9 cellular contexts compared by ENCODE assay signal in genomic region chr5:135829681-135830383, GRCh38. TPM values are rescaled to one million over a fixed set of nuclear protein-coding genes. Genes with fewer than 3 reads are reported as not detected.
DNase-seq lines count a peak whose midpoint lies in the region; ATAC-seq, FAIRE-seq and TF ChIP-seq lines count a peak whose summit lies in the region.
"Had no signal": no experiment of that assay in that cellular context is flagged by ENCODE, and none has a peak within 500 bp of the region (broad histone marks: within the 10 kb centered on the region; RNA-seq: fewer than 3 reads in every experiment).

No MANE protein-coding gene starts in this region.

- H3K27me3 Mint-ChIP-seq in endothelial cell (ENCODE audit: unreplicated experiment) (peaks cover 19% of the 10 kb centered on the region), mesothelial cell of epicardium (ENCODE audit: low read depth) (peaks cover 74% of the 10 kb centered on the region)

- POLR2A ChIA-PET in A549 (lab: Yijun Ruan, JAX), result no interaction called here

- H3K4me1 Mint-ChIP-seq in endothelial cell (ENCODE audit: unreplicated experiment) (peaks cover 4% of the 10 kb centered on the region), mesothelial cell of epicardium (peaks cover 3% of the 10 kb centered on the region)

- no peaks in the 10 kb centered on the region for H4K20me1 ChIP-seq in SU-DHL-6 (ENCODE audit: low read depth, low read length)

- H3K36me3 ChIP-seq in SU-DHL-6 (ENCODE audit: low read length) (no peaks in the 10 kb centered on the region), vagina (no peaks in the 10 kb centered on the region)

- H3K9ac ChIP-seq in SU-DHL-6 (ENCODE audit: low read length), result no peak overlapping the region

- CTCF ChIA-PET in A549 (lab: Yijun Ruan, JAX), result interaction anchor here (0.6 to 8.6 kb wide), 46 partner anchors 9 to 1025 kb away, joined by 3 to 153 read pairs (median 4); no protein-coding TSS in a partner anchor

- H3K9me3 ChIP-seq in A549, result no peaks in the 10 kb centered on the region
- H3K9me3 ChIP-seq in SU-DHL-6 (ENCODE audit: insufficient read depth, low read length), result no peaks in the 10 kb centered on the region
- no peaks in the 10 kb centered on the region for H3K9me3 ChIP-seq in vagina

- H3K79me2 ChIP-seq in SU-DHL-6 (ENCODE audit: insufficient read depth, low read length), result no peaks in the 10 kb centered on the region

- FAIRE-seq in A549 (lab: Jason Lieb, UNC), result no peak

- H3F3A ChIP-seq in SU-DHL-6 (ENCODE audit: insufficient read depth), result no peaks in the 10 kb centered on the region

- H3K4me3 ChIP-seq in A549, result no peak overlapping the region
- no peak overlapping the region for H3K4me3 ChIP-seq in SU-DHL-6 (ENCODE audit: insufficient read depth, low read length, poor library complexity, severe bottlenecking)
- no peak overlapping the region for H3K4me3 ChIP-seq in vagina

- H3K27me3 ChIP-seq in SU-DHL-6 (ENCODE audit: low read length), result no peaks in the 10 kb centered on the region
- no peaks in the 10 kb centered on the region for H3K27me3 ChIP-seq in vagina

- H3K36me3 Mint-ChIP-seq in endothelial cell (ENCODE audit: low read depth, unreplicated experiment) (no peaks in the 10 kb centered on the region), mesothelial cell of epicardium (no peaks in the 10 kb centered on the region)

- ATAC-seq in A549 (peak; percentile 28 to 64; a peak in 4 of 6 replicates), HG03378 (IDR thresholded peaks at IDR 0.05; ENCODE audit: unreplicated experiment) (no peak)

- H3K4me1 ChIP-seq in A549, result 0 out of 3 replicates have a peak, but pooled peaks cover under 1% of the 10 kb centered on the region
- H3K4me1 ChIP-seq in vagina, result peaks cover 5% of the 10 kb centered on the region

- TF ChIP-seq EP300 in A549 (IDR thresholded peaks at IDR 0.05), result no peak

- 20% methylated on average over 18 of the region's 19 CpGs for WGBS in A549 (ENCODE audit: missing lambda C conversion rate)

- H3K4me2 ChIP-seq in A549 (peak overlapping the region; percentile 53), SU-DHL-6 (ENCODE audit: low read depth, low read length, poor library complexity, severe bottlenecking) (no peak overlapping the region)

- TF ChIP-seq POLR2A in A549 (IDR thresholded peaks at IDR 0.05; ENCODE audit: low read length) (no peak), vagina (IDR thresholded peaks at IDR 0.05) (no peak)

- TF ChIP-seq CTCF in A549 (IDR thresholded peaks at IDR 0.05), result peak; percentile 86
- TF ChIP-seq CTCF in GM10266 (IDR thresholded peaks at IDR 0.05; ENCODE audit: control insufficient read depth, insufficient read depth, low read depth, missing control alignments), result peak; percentile 65
- peak; percentile 84 for TF ChIP-seq CTCF in SU-DHL-6 (IDR thresholded peaks at IDR 0.05; ENCODE audit: insufficient read depth, low read length, poor library complexity, severe bottlenecking)
- TF ChIP-seq CTCF in endothelial cell (IDR thresholded peaks at IDR 0.05; ENCODE audit: unreplicated experiment), result peak; percentile 86
- TF ChIP-seq CTCF in mesothelial cell of epicardium (IDR thresholded peaks at IDR 0.05; ENCODE audit: unreplicated experiment), result peak; percentile 82
- TF ChIP-seq CTCF in vagina (IDR thresholded peaks at IDR 0.05), result peak; percentile 21 to 63 (median 30)

- DNase-seq in A549 (ENCODE audit: low read depth in 1 of 2, low spot score in 1 of 2) (peak; percentile 56 to 79), GM10266 (ENCODE audit: extremely low spot score) (peak; percentile 64), NCI-H1092 (lab: John Stamatoyannopoulos, UW) (peak; percentile 65), endothelial cell (ENCODE audit: low spot score) (peak; percentile 84), mesothelial cell of epicardium (ENCODE audit: low spot score in 2 of 2, unreplicated experiment in 2 of 2) (peak; percentile 53 to 86), vagina (ENCODE audit: extremely low spot score in 2 of 2) (peak in 1 of 2 donors; percentile 69)

- H2AFZ ChIP-seq in SU-DHL-6 (ENCODE audit: low read depth, low read length, severe bottlenecking), result no peak overlapping the region

- intact Hi-C loops in vagina (cut with DNase I), result no loop called here

- H3K9me2 ChIP-seq in SU-DHL-6 (replicated peaks; ENCODE audit: insufficient read depth, low read length), result no peaks in the 10 kb centered on the region

- peak; percentile 83 for TF ChIP-seq RAD21 in A549 (conservative IDR thresholded peaks at IDR 0.05 in 1 of 2, IDR thresholded peaks at IDR 0.05 in 1 of 2)

- no peak overlapping the region for H3K4me3 Mint-ChIP-seq in endothelial cell (ENCODE audit: unreplicated experiment)
- no peak overlapping the region for H3K4me3 Mint-ChIP-seq in mesothelial cell of epicardium

- H3K27ac ChIP-seq in A549 (no peak overlapping the region), SU-DHL-6 (ENCODE audit: low read depth, low read length) (no peak overlapping the region), vagina (no peak overlapping the region)
- H3K27ac ChIP-seq: epithelial cell of prostate had no signal

- H3K9me3 Mint-ChIP-seq in endothelial cell (ENCODE audit: unreplicated experiment) (no peaks in the 10 kb centered on the region), mesothelial cell of epicardium (no peaks in the 10 kb centered on the region)

- H3K27ac Mint-ChIP-seq in endothelial cell (ENCODE audit: unreplicated experiment) (no peak overlapping the region), mesothelial cell of epicardium (no peak overlapping the region)

TF ChIP-seq in A549, 52 proteins besides CTCF, POLR2A, EP300 and RAD21:
- TF ChIP-seq ZFP36 (IDR thresholded peaks at IDR 0.05; ENCODE audit: borderline replicate concordance, partially characterized antibody) (peak; percentile 53), SMC3 (IDR thresholded peaks at IDR 0.05) (peak; percentile 72), RCOR1 (IDR thresholded peaks at IDR 0.05; ENCODE audit: low read depth, low read length) (no peak)

RNA-seq across cellular contexts. Expression of gene SLC25A48, which starts 4.6 kb away (rescaled TPM):
- polyA plus RNA-seq in A549 (2011; rRNA removed), result not detected in 2 replicates
- polyA plus RNA-seq in A549 (2012; cell fraction: cytosol; rRNA removed), result 0.07 and 0.12 TPM in 2 replicates
- polyA plus RNA-seq in A549 (2012; cell fraction: nucleus; rRNA removed), result 0.07 TPM in 1 of 2 replicates, not detected in the other
- polyA plus RNA-seq in A549 (2017; fragmentation: RNase III; extraction: RNeasy Plus Mini Kit Qiagen cat#74134 plus additional on column Dnase treatment), result 0.18 to 0.30 TPM (median 0.29 TPM) in 3 replicates
- polyA minus RNA-seq in A549 (2011; rRNA and poly(A)+ RNA removed), result not detected in 2 replicates
- not detected for total RNA-seq in endothelial cell (ENCODE audit: unreplicated experiment)
- 0.93 to 1.5 TPM (median 1.2 TPM) in 3 replicates for total RNA-seq in mesothelial cell of epicardium
- total RNA-seq in vagina, result 0.49 TPM

Comparison
In these comparisons a context has a peak if more than half of its experiments do, and no peak if none do; other contexts are left out.
1. CTCF ChIP-seq: peak in every context shown above with its lines; median percentile 86 in A549; 86 in endothelial cell; 84 in SU-DHL-6; 82 in mesothelial cell of epicardium; 65 in GM10266; 30 in vagina.